Comparison of ENCODE assay signal across 15 cellular contexts in genomic region chr1:30047576-30047975, GRCh38.
DNase-seq lines count a peak whose midpoint lies in the region; ATAC-seq and TF ChIP-seq lines count a peak whose summit lies in the region.
"Had no signal": no experiment of that assay in that cellular context is flagged by ENCODE, and none has a peak within 500 bp of the region (broad histone marks: within the 10 kb centered on the region; RNA-seq: fewer than 3 reads in every experiment).

No MANE protein-coding gene starts in this region.

- H3K9me3 Mint-ChIP-seq in natural killer cell treated with Interleukin-12 subunit alpha and Interleukin-12 subunit beta and Interleukin-15 and Interleukin-18, amount 100 ng/mL, for 72 hours, result no peaks in the 10 kb centered on the region
- no peaks in the 10 kb centered on the region for H3K9me3 Mint-ChIP-seq in natural killer cell
- H3K9me3 Mint-ChIP-seq: CD4-positive, alpha-beta T cell had no signal

- H3K27ac Mint-ChIP-seq in natural killer cell treated with Interleukin-12 subunit alpha and Interleukin-12 subunit beta and Interleukin-15 and Interleukin-18, amount 100 ng/mL, for 72 hours, result no peak overlapping the region
- H3K27ac Mint-ChIP-seq in natural killer cell, result no peak overlapping the region
- H3K27ac Mint-ChIP-seq: B cell; CD4-positive, alpha-beta T cell had no signal

- WGBS in spleen, 5 donors, result 57 to 99% (median 73%) methylated on average over 3 of the region's 3 CpGs

- TF ChIP-seq POLR2A in spleen (IDR thresholded peaks at IDR 0.05), result no peak

- intact Hi-C loops in natural killer cell (cut with micrococcal nuclease) (no loop called here), spleen (cut with DNase I; ENCODE audit: low total_unique reads) (no loop called here)

- no peak overlapping the region for H3K4me3 Mint-ChIP-seq in natural killer cell treated with Interleukin-12 subunit alpha and Interleukin-12 subunit beta and Interleukin-15 and Interleukin-18, amount 100 ng/mL, for 72 hours
- H3K4me3 Mint-ChIP-seq in natural killer cell, result no peak overlapping the region
- H3K4me3 Mint-ChIP-seq: B cell; CD4-positive, alpha-beta T cell had no signal

- H3K36me3 ChIP-seq in spleen, result no peaks in the 10 kb centered on the region
- H3K36me3 ChIP-seq: HAP-1 had no signal

- no peak for ATAC-seq in natural killer cell treated with Interleukin-12 subunit alpha and Interleukin-12 subunit beta and Interleukin-15 and Interleukin-18, amount 100 ng/mL, for 72 hours
- ATAC-seq in natural killer cell, result no peak
- no peak for ATAC-seq in left lobe of liver
- ATAC-seq: GM12878, HepG2 had no signal

- no peak for TF ChIP-seq CTCF in natural killer cell (IDR thresholded peaks at IDR 0.05)
- TF ChIP-seq CTCF in spleen (IDR thresholded peaks at IDR 0.05 in 8 of 11, conservative IDR thresholded peaks at IDR 0.05 in 3 of 11), result no peak

- peaks cover 0 to 10% (median 9%) of the 10 kb centered on the region in 8 donors for H3K9me3 ChIP-seq in spleen
- H3K9me3 ChIP-seq: HAP-1 had no signal

- H3K4me3 ChIP-seq in spleen, result no peak overlapping the region
- H3K4me3 ChIP-seq: GM12878, HAP-1 had no signal

- H3K27me3 Mint-ChIP-seq in natural killer cell treated with Interleukin-12 subunit alpha and Interleukin-12 subunit beta and Interleukin-15 and Interleukin-18, amount 100 ng/mL, for 72 hours, result peaks cover 18 to 25% of the 10 kb centered on the region in 2 donors
- peaks cover 19 to 26% of the 10 kb centered on the region in 2 donors for H3K27me3 Mint-ChIP-seq in natural killer cell (ENCODE audit: low read depth in 2 of 2)

- H3K36me3 Mint-ChIP-seq in natural killer cell treated with Interleukin-12 subunit alpha and Interleukin-12 subunit beta and Interleukin-15 and Interleukin-18, amount 100 ng/mL, for 72 hours, result no peaks in the 10 kb centered on the region
- H3K36me3 Mint-ChIP-seq in natural killer cell, result no peaks in the 10 kb centered on the region

- DNase-seq in natural killer cell treated with Interleukin-12 subunit alpha and Interleukin-12 subunit beta and Interleukin-15 and Interleukin-18, amount 100 ng/mL, for 72 hours (ENCODE audit: low spot score), result peak; percentile 40
- DNase-seq in natural killer cell (no peak), left lobe of liver (ENCODE audit: low spot score) (peak; percentile 10), spleen (peak; percentile 39), ecto neural progenitor cell (ENCODE audit: low spot score) (no peak), T-helper 2 cell (no peak), cerebellar cortex (ENCODE audit: low spot score) (no peak)
- DNase-seq: C1 segment of cervical spinal cord, DMS79, GOT3 had no signal

- H3K27me3 ChIP-seq in spleen (replicated peaks in 1 of 7), result peaks cover 0 to 37% (median 6%) of the 10 kb centered on the region in 7 donors

- H3K27ac ChIP-seq in spleen, result no peak overlapping the region

- peaks cover 20 to 25% of the 10 kb centered on the region in 2 donors for H3K4me1 Mint-ChIP-seq in natural killer cell treated with Interleukin-12 subunit alpha and Interleukin-12 subunit beta and Interleukin-15 and Interleukin-18, amount 100 ng/mL, for 72 hours (ENCODE audit: low read depth in 2 of 2)
- peaks cover 24 to 29% of the 10 kb centered on the region in 2 donors for H3K4me1 Mint-ChIP-seq in natural killer cell
- H3K4me1 Mint-ChIP-seq: B cell had no signal

- H3K4me1 ChIP-seq in spleen, result no peaks in the 10 kb centered on the region
- H3K4me1 ChIP-seq: HAP-1 had no signal

Comparison
In these comparisons a context has a peak if more than half of its experiments do, and no peak if none do; other contexts are left out.
1. DNase-seq: peak in natural killer cell treated with Interleukin-12 subunit alpha and Interleukin-12 subunit beta and Interleukin-15 and Interleukin-18, amount 100 ng/mL, for 72 hours (single experiment), left lobe of liver (single experiment) and spleen (single experiment); none in natural killer cell (single experiment), ecto neural progenitor cell (single experiment), T-helper 2 cell (0 of 5) and cerebellar cortex (single experiment).